1 cellular context compared by ENCODE assay signal in genomic region chr17:2244545-2245525, GRCh38.
TF ChIP-seq lines count a peak whose summit lies in the region.

No MANE protein-coding gene starts in this region.

TF ChIP-seq in SK-N-SH, 30 proteins besides CTCF, POLR2A, EP300 and RAD21 (continued from another document):
- TF ChIP-seq REST (IDR thresholded peaks at IDR 0.05; ENCODE audit: low read depth, low read length) (no peak), PBX3 (IDR thresholded peaks at IDR 0.05) (peak; percentile 43; the same call in 1 of the 2 replicates), ELF1 (IDR thresholded peaks at IDR 0.05) (no peak), RCOR1 (IDR thresholded peaks at IDR 0.05; ENCODE audit: low read length) (no peak), SIN3A (IDR thresholded peaks at IDR 0.05; ENCODE audit: borderline replicate concordance, low read depth, low read length) (peak; percentile 50; the same call in 1 of the 2 replicates), NRF1 (IDR thresholded peaks at IDR 0.05; ENCODE audit: low read depth, low read length) (no peak), GATA2 (CRISPR knock-in tag; IDR thresholded peaks at IDR 0.05) (no peak), YY1 (IDR thresholded peaks at IDR 0.05; ENCODE audit: low read depth) (no peak), FOSL2 (IDR thresholded peaks at IDR 0.05; ENCODE audit: borderline replicate concordance, low read depth) (no peak), NFIC (IDR thresholded peaks at IDR 0.05; ENCODE audit: borderline replicate concordance) (peak; percentile 57), SMC3 (IDR thresholded peaks at IDR 0.05; ENCODE audit: low read depth, low read length) (peak; percentile 97), MAX (IDR thresholded peaks at IDR 0.05; ENCODE audit: low read depth) (peak; percentile 95), FOXM1 (IDR thresholded peaks at IDR 0.05; ENCODE audit: low read depth) (no peak), MXI1 (IDR thresholded peaks at IDR 0.05; ENCODE audit: low read depth, low read length) (peak; percentile 81; the same call in 1 of the 2 replicates), RXRA (IDR thresholded peaks at IDR 0.05; ENCODE audit: borderline replicate concordance, low read depth) (no peak), TAF1 (IDR thresholded peaks at IDR 0.05; ENCODE audit: borderline replicate concordance, low read depth, low read length) (no peak), USF1 (IDR thresholded peaks at IDR 0.05; ENCODE audit: borderline replicate concordance, low read depth) (no peak), FOXJ3 (CRISPR knock-in tag; IDR thresholded peaks at IDR 0.05) (no peak), USF2 (IDR thresholded peaks at IDR 0.05; ENCODE audit: borderline replicate concordance, low read depth, low read length) (no peak), TCF12 (IDR thresholded peaks at IDR 0.05) (peak; percentile 77), POLR2AphosphoS5 (IDR thresholded peaks at IDR 0.05; ENCODE audit: low read depth, low read length) (no peak), EZH2phosphoT487 (IDR thresholded peaks at IDR 0.05; ENCODE audit: borderline replicate concordance, low read depth) (no peak), JUND (IDR thresholded peaks at IDR 0.05) (no peak)
